Comparison of ENCODE assay signal across 20 cellular contexts in the genomic region with DNA sequence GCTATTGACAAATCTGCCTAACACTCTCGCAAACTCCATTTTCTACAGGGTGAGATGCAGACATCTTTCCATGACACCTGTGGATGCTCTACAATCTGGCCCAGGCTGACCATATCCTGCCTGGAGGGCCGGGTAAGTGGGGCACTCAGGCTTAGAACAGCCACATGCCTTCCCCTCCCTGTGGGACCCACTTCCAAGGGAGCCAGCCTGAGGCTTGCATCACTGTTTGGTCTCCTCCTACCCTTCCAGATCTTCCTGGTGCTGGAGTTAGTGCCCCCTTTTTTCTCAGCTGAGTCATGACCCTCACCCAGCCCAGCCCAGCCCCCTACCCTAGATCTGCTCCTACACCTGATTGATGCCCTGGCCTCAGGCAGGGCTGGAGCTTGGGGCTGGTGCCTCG.
"Had no signal": no experiment of that assay in that cellular context is flagged by ENCODE, and none has a peak within 500 bp of the region (broad histone marks: within the 10 kb centered on the region; RNA-seq: fewer than 3 reads in every experiment).

No MANE protein-coding gene starts in this region.

- H3K4me1 Mint-ChIP-seq: activated CD4-positive, alpha-beta memory T cell treated with anti-CD3 and anti-CD28 coated beads, Interleukin-2, amount 10 ng/mL, durations not matched to agents 7 days and 5 days; activated CD4-positive, alpha-beta T cell treated with anti-CD3 and anti-CD28 coated beads, Interleukin-2, amount 10 ng/mL, durations not matched to agents 7 days and 5 days; activated naive CD4-positive, alpha-beta T cell treated with anti-CD3 and anti-CD28 coated beads, Interleukin-2, amount 50 U/mL, for 24 hours; central memory CD8-positive, alpha-beta T cell had no signal

- ATAC-seq: activated T-cell treated with anti-CD3 and anti-CD28 coated beads, Interleukin-2, amount 50 U/mL, for 72 hours had no signal

- H3K4me3 ChIP-seq: ascending aorta had no signal

- H3K9me3 Mint-ChIP-seq: activated CD4-positive, alpha-beta memory T cell treated with anti-CD3 and anti-CD28 coated beads, Interleukin-2, amount 10 ng/mL, durations not matched to agents 7 days and 5 days; activated CD4-positive, alpha-beta T cell treated with anti-CD3 and anti-CD28 coated beads, Interleukin-2, amount 10 ng/mL, durations not matched to agents 7 days and 5 days; activated naive CD4-positive, alpha-beta T cell treated with anti-CD3 and anti-CD28 coated beads, Interleukin-2, amount 50 U/mL, for 24 hours; activated T-helper 2 cell treated with anti-CD3 and anti-CD28 coated beads, Interferon-gamma antibody, Interleukin-2, Interleukin-4, amounts not matched to agents 10 μg/mL and 5 μg/mL and 100 μg/mL, durations not matched to agents 14 hours and 24 hours and 36 hours; brain; central memory CD8-positive, alpha-beta T cell; T-helper 1 cell treated with Interleukin-12 subunit alpha and Interleukin-12 subunit beta and Interleukin-4 antibody, amounts not matched to agents 30 μg/mL and 1 μg/mL, for 36 hours had no signal

- H3K9me3 ChIP-seq: ascending aorta had no signal

- H3K36me3 ChIP-seq: ascending aorta had no signal

- DNase-seq: activated CD4-positive, alpha-beta memory T cell treated with anti-CD3 and anti-CD28 coated beads, Interleukin-2, amount 10 ng/mL, durations not matched to agents 7 days and 5 days; activated CD4-positive, alpha-beta T cell treated with anti-CD3 and anti-CD28 coated beads, Interleukin-2, amount 10 ng/mL, durations not matched to agents 7 days and 5 days; activated CD4-positive, CD25-positive, alpha-beta regulatory T cell; activated naive CD4-positive, alpha-beta T cell; activated T-cell treated with anti-CD3 and anti-CD28 coated beads, Interleukin-2, amount 50 U/mL, for 72 hours; KBM-7; NCI-H1105 treated with DMSO at 0.1 percent for 48 hours; NCI-H1436 treated with DMSO at 0.1 percent for 48 hours; NCI-H187; NCI-H2081 treated with DMSO at 0.1 percent for 48 hours; NCI-H446; NCI-H524; SHP77 treated with DMSO at 0.1 percent for 48 hours; T-helper 9 cell had no signal

- H3K36me3 Mint-ChIP-seq: activated naive CD4-positive, alpha-beta T cell treated with anti-CD3 and anti-CD28 coated beads, Interleukin-2, amount 50 U/mL, for 24 hours; brain had no signal

- H3K27me3 ChIP-seq: ascending aorta had no signal

- H3K4me3 Mint-ChIP-seq: activated CD4-positive, alpha-beta memory T cell treated with anti-CD3 and anti-CD28 coated beads, Interleukin-2, amount 10 ng/mL, durations not matched to agents 7 days and 5 days; activated CD4-positive, alpha-beta T cell treated with anti-CD3 and anti-CD28 coated beads, Interleukin-2, amount 10 ng/mL, durations not matched to agents 7 days and 5 days; activated naive CD4-positive, alpha-beta T cell treated with anti-CD3 and anti-CD28 coated beads, Interleukin-2, amount 50 U/mL, for 24 hours; activated T-cell treated with anti-CD3 and anti-CD28 coated beads, Interleukin-2, amount 50 U/mL, for 72 hours; brain; central memory CD8-positive, alpha-beta T cell; T-helper 1 cell treated with Interleukin-12 subunit alpha and Interleukin-12 subunit beta and Interleukin-4 antibody, amounts not matched to agents 30 μg/mL and 1 μg/mL, for 36 hours had no signal

- H3K27me3 Mint-ChIP-seq: activated naive CD4-positive, alpha-beta T cell treated with anti-CD3 and anti-CD28 coated beads, Interleukin-2, amount 50 U/mL, for 24 hours; brain had no signal

- H3K27ac Mint-ChIP-seq: activated CD4-positive, alpha-beta memory T cell treated with anti-CD3 and anti-CD28 coated beads, Interleukin-2, amount 10 ng/mL, durations not matched to agents 7 days and 5 days; activated CD4-positive, alpha-beta T cell treated with anti-CD3 and anti-CD28 coated beads, Interleukin-2, amount 10 ng/mL, durations not matched to agents 7 days and 5 days; activated naive CD4-positive, alpha-beta T cell treated with anti-CD3 and anti-CD28 coated beads, Interleukin-2, amount 50 U/mL, for 24 hours; activated T-cell treated with anti-CD3 and anti-CD28 coated beads, Interleukin-2, amount 50 U/mL, for 72 hours; activated T-helper 2 cell treated with anti-CD3 and anti-CD28 coated beads, Interferon-gamma antibody, Interleukin-2, Interleukin-4, amounts not matched to agents 10 μg/mL and 5 μg/mL and 100 μg/mL, durations not matched to agents 14 hours and 24 hours and 36 hours; brain; T-helper 1 cell treated with Interleukin-12 subunit alpha and Interleukin-12 subunit beta and Interleukin-4 antibody, amounts not matched to agents 30 μg/mL and 1 μg/mL, for 36 hours had no signal
